ENCODE assay signal across 38 cellular contexts in the genomic region with DNA sequence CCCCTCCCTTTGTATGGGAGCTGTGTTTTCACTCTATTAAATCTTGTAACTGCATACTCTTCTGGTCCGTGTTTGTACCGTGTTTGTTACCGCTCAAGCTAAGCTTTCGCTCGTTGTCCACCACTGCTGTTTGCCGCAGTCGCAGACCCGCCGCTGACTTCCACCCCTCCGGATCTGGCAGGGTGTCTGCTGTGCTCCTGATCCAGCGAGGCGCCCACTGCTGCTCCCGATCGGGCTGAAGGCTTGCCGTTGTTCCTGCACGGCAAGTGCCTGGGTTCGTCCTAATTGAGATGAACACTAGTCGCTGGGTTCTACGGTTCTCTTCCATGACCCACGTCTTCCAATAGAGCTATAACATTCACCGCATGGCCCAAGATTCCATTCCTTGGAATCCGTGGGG.
"Had no signal": no experiment of that assay in that cellular context is flagged by ENCODE, and none has a peak within 500 bp of the region (broad histone marks: within the 10 kb centered on the region; RNA-seq: fewer than 3 reads in every experiment).

No MANE protein-coding gene starts in this region.

- H3K36me3 ChIP-seq: adrenal gland, ascending aorta, brain microvascular endothelial cell, breast epithelium, cardiac muscle cell had no signal

- H3K4me1 Mint-ChIP-seq: activated naive CD4-positive, alpha-beta T cell treated with anti-CD3 and anti-CD28 coated beads, Interleukin-2, amount 50 U/mL, for 24 hours; activated naive CD8-positive, alpha-beta T cell treated with anti-CD3 and anti-CD28 coated beads for 36 hours; activated naive CD8-positive, alpha-beta T cell treated with anti-CD3 and anti-CD28 coated beads, Interleukin-2, amount 50 U/mL, for 24 hours; activated T-helper 17 cell treated with anti-CD3 and anti-CD28 coated beads, Interleukin-2, amount 50 U/mL, for 72 hours; brain; central memory CD8-positive, alpha-beta T cell had no signal

- H3K27ac ChIP-seq: adrenal gland, ascending aorta, body of pancreas, brain microvascular endothelial cell, breast epithelium, cardiac muscle cell had no signal

- H3K9me3 ChIP-seq: adrenal gland, ascending aorta, body of pancreas, breast epithelium had no signal

- DNase-seq: activated effector memory CD4-positive, alpha-beta T cell treated with anti-CD3 and anti-CD28 coated beads, Interleukin-2, amount 50 U/mL, for 16 hours; activated effector memory CD4-positive, alpha-beta T cell treated with Interleukin-2 at 50 U/mL for 16 hours; activated gamma-delta T cell; activated gamma-delta T cell treated with Interleukin-2 at 50 U/mL for 16 hours; activated naive CD4-positive, alpha-beta T cell; activated naive CD4-positive, alpha-beta T cell treated with anti-CD3 and anti-CD28 coated beads for 36 hours; activated naive CD4-positive, alpha-beta T cell treated with anti-CD3 and anti-CD28 coated beads, Interleukin-2, amount 10 ng/mL, durations not matched to agents 7 days and 5 days; activated naive CD4-positive, alpha-beta T cell treated with anti-CD3 and anti-CD28 coated beads, Interleukin-2, amount 50 U/mL, for 16 hours; activated naive CD4-positive, alpha-beta T cell treated with Interleukin-2 at 50 U/mL for 16 hours; activated naive CD8-positive, alpha-beta T cell treated with anti-CD3 and anti-CD28 coated beads for 36 hours; activated naive CD8-positive, alpha-beta T cell treated with anti-CD3 and anti-CD28 coated beads, Interleukin-2, amount 10 ng/mL, durations not matched to agents 7 days and 5 days; activated naive CD8-positive, alpha-beta T cell treated with anti-CD3 and anti-CD28 coated beads, Interleukin-2, amount 50 U/mL, for 24 hours; activated T-cell treated with anti-CD3 and anti-CD28 coated beads for 4 hours; activated T-cell treated with anti-CD3 and anti-CD28 coated beads, Interleukin-2, amount 50 U/mL, for 1 hour; activated T-cell treated with anti-CD3 and anti-CD28 coated beads, Interleukin-2, amount 50 U/mL, for 24 hours; activated T-cell treated with anti-CD3 and anti-CD28 coated beads, Interleukin-2, amount 50 U/mL, for 4 hours; activated T-cell treated with anti-CD3 and anti-CD28 coated beads, Interleukin-2, amount 50 U/mL, for 48 hours; activated T-cell treated with anti-CD3 and anti-CD28 coated beads, Interleukin-2, amount 50 U/mL, for 72 hours; adrenal gland; amniotic stem cell; amygdala; anterior cingulate cortex; aorta; body of pancreas; brain microvascular endothelial cell; central memory CD4-positive, alpha-beta T cell; cerebellar nuclear complex had no signal

- H3K9me3 Mint-ChIP-seq: activated naive CD4-positive, alpha-beta T cell treated with anti-CD3 and anti-CD28 coated beads for 36 hours; activated naive CD4-positive, alpha-beta T cell treated with anti-CD3 and anti-CD28 coated beads, Interleukin-2, amount 10 ng/mL, durations not matched to agents 7 days and 5 days; activated naive CD4-positive, alpha-beta T cell treated with anti-CD3 and anti-CD28 coated beads, Interleukin-2, amount 50 U/mL, for 24 hours; activated naive CD4-positive, alpha-beta T cell treated with anti-CD3 and anti-CD28 coated beads, Interleukin-2, amount 50 U/mL, for 72 hours; activated naive CD8-positive, alpha-beta T cell treated with anti-CD3 and anti-CD28 coated beads for 36 hours; activated naive CD8-positive, alpha-beta T cell treated with anti-CD3 and anti-CD28 coated beads, Interleukin-2, amount 10 ng/mL, durations not matched to agents 7 days and 5 days; activated naive CD8-positive, alpha-beta T cell treated with anti-CD3 and anti-CD28 coated beads, Interleukin-2, amount 50 U/mL, for 24 hours; activated T-cell treated with anti-CD3 and anti-CD28 coated beads, Interleukin-2, amount 50 U/mL, for 24 hours; activated T-cell treated with anti-CD3 and anti-CD28 coated beads, Interleukin-2, amount 50 U/mL, for 4 hours; activated T-cell treated with anti-CD3 and anti-CD28 coated beads, Interleukin-2, amount 50 U/mL, for 72 hours; activated T-helper 1 cell treated with anti-CD3 and anti-CD28 coated beads, Interleukin-12 subunit alpha, Interleukin-12 subunit beta, Interleukin-2, Interleukin-4 antibody, amounts not matched to agents 30 ng/mL and 10 ng/mL and 1 ng/mL, durations not matched to agents 14 hours and 24 hours and 36 hours; activated T-helper 17 cell treated with anti-CD3 and anti-CD28 coated beads, Interleukin-2, amount 50 U/mL, for 72 hours; activated T-helper 2 cell treated with anti-CD3 and anti-CD28 coated beads, Interferon-gamma antibody, Interleukin-2, Interleukin-4, amounts not matched to agents 10 μg/mL and 5 μg/mL and 100 μg/mL, durations not matched to agents 14 hours and 24 hours and 36 hours; central memory CD8-positive, alpha-beta T cell had no signal

- H3K27me3 Mint-ChIP-seq: activated naive CD4-positive, alpha-beta T cell treated with anti-CD3 and anti-CD28 coated beads, Interleukin-2, amount 10 ng/mL, durations not matched to agents 7 days and 5 days; activated naive CD4-positive, alpha-beta T cell treated with anti-CD3 and anti-CD28 coated beads, Interleukin-2, amount 50 U/mL, for 24 hours; activated naive CD8-positive, alpha-beta T cell; activated naive CD8-positive, alpha-beta T cell treated with anti-CD3 and anti-CD28 coated beads for 36 hours; activated naive CD8-positive, alpha-beta T cell treated with anti-CD3 and anti-CD28 coated beads, Interleukin-2, amount 10 ng/mL, durations not matched to agents 7 days and 5 days; activated naive CD8-positive, alpha-beta T cell treated with anti-CD3 and anti-CD28 coated beads, Interleukin-2, amount 50 U/mL, for 24 hours; activated T-cell treated with anti-CD3 and anti-CD28 coated beads, Interleukin-2, amount 50 U/mL, for 24 hours; activated T-helper 17 cell treated with anti-CD3 and anti-CD28 coated beads, Interleukin-2, amount 50 U/mL, for 72 hours; central memory CD8-positive, alpha-beta T cell had no signal

- ATAC-seq: activated naive CD4-positive, alpha-beta T cell treated with anti-CD3 and anti-CD28 coated beads, Interleukin-2, amount 50 U/mL, for 72 hours; activated naive CD8-positive, alpha-beta T cell treated with anti-CD3 and anti-CD28 coated beads, Interleukin-2, amount 50 U/mL, for 24 hours; activated T-cell treated with anti-CD3 and anti-CD28 coated beads, Interleukin-2, amount 50 U/mL, for 4 hours; activated T-cell treated with anti-CD3 and anti-CD28 coated beads, Interleukin-2, amount 50 U/mL, for 72 hours; activated T-helper 17 cell treated with anti-CD3 and anti-CD28 coated beads, Interleukin-2, amount 50 U/mL, for 72 hours; body of pancreas had no signal

- H3K36me3 Mint-ChIP-seq: activated naive CD4-positive, alpha-beta T cell treated with anti-CD3 and anti-CD28 coated beads, Interleukin-2, amount 10 ng/mL, durations not matched to agents 7 days and 5 days; activated naive CD4-positive, alpha-beta T cell treated with anti-CD3 and anti-CD28 coated beads, Interleukin-2, amount 50 U/mL, for 24 hours; activated naive CD4-positive, alpha-beta T cell treated with anti-CD3 and anti-CD28 coated beads, Interleukin-2, amount 50 U/mL, for 72 hours; activated naive CD8-positive, alpha-beta T cell; activated naive CD8-positive, alpha-beta T cell treated with anti-CD3 and anti-CD28 coated beads for 36 hours; activated naive CD8-positive, alpha-beta T cell treated with anti-CD3 and anti-CD28 coated beads, Interleukin-2, amount 10 ng/mL, durations not matched to agents 7 days and 5 days; brain had no signal

- H3K4me3 Mint-ChIP-seq: activated naive CD4-positive, alpha-beta T cell treated with anti-CD3 and anti-CD28 coated beads for 36 hours; activated naive CD4-positive, alpha-beta T cell treated with anti-CD3 and anti-CD28 coated beads, Interleukin-2, amount 10 ng/mL, durations not matched to agents 7 days and 5 days; activated naive CD4-positive, alpha-beta T cell treated with anti-CD3 and anti-CD28 coated beads, Interleukin-2, amount 50 U/mL, for 24 hours; activated naive CD8-positive, alpha-beta T cell; activated naive CD8-positive, alpha-beta T cell treated with anti-CD3 and anti-CD28 coated beads for 36 hours; activated naive CD8-positive, alpha-beta T cell treated with anti-CD3 and anti-CD28 coated beads, Interleukin-2, amount 10 ng/mL, durations not matched to agents 7 days and 5 days; activated naive CD8-positive, alpha-beta T cell treated with anti-CD3 and anti-CD28 coated beads, Interleukin-2, amount 50 U/mL, for 24 hours; activated T-cell treated with anti-CD3 and anti-CD28 coated beads, Interleukin-2, amount 50 U/mL, for 24 hours; activated T-cell treated with anti-CD3 and anti-CD28 coated beads, Interleukin-2, amount 50 U/mL, for 4 hours; activated T-cell treated with anti-CD3 and anti-CD28 coated beads, Interleukin-2, amount 50 U/mL, for 72 hours; activated T-helper 1 cell treated with anti-CD3 and anti-CD28 coated beads, Interleukin-12 subunit alpha, Interleukin-12 subunit beta, Interleukin-2, Interleukin-4 antibody, amounts not matched to agents 30 ng/mL and 10 ng/mL and 1 ng/mL, durations not matched to agents 14 hours and 24 hours and 36 hours; activated T-helper 17 cell treated with anti-CD3 and anti-CD28 coated beads, Interleukin-2, amount 50 U/mL, for 72 hours; brain; central memory CD8-positive, alpha-beta T cell had no signal

- H3K27ac Mint-ChIP-seq: activated naive CD4-positive, alpha-beta T cell treated with anti-CD3 and anti-CD28 coated beads for 36 hours; activated naive CD4-positive, alpha-beta T cell treated with anti-CD3 and anti-CD28 coated beads, Interleukin-2, amount 10 ng/mL, durations not matched to agents 7 days and 5 days; activated naive CD4-positive, alpha-beta T cell treated with anti-CD3 and anti-CD28 coated beads, Interleukin-2, amount 50 U/mL, for 24 hours; activated naive CD8-positive, alpha-beta T cell; activated naive CD8-positive, alpha-beta T cell treated with anti-CD3 and anti-CD28 coated beads for 36 hours; activated naive CD8-positive, alpha-beta T cell treated with anti-CD3 and anti-CD28 coated beads, Interleukin-2, amount 10 ng/mL, durations not matched to agents 7 days and 5 days; activated naive CD8-positive, alpha-beta T cell treated with anti-CD3 and anti-CD28 coated beads, Interleukin-2, amount 50 U/mL, for 24 hours; activated T-cell treated with anti-CD3 and anti-CD28 coated beads, Interleukin-2, amount 50 U/mL, for 24 hours; activated T-cell treated with anti-CD3 and anti-CD28 coated beads, Interleukin-2, amount 50 U/mL, for 72 hours; activated T-helper 1 cell treated with anti-CD3 and anti-CD28 coated beads, Interleukin-12 subunit alpha, Interleukin-12 subunit beta, Interleukin-2, Interleukin-4 antibody, amounts not matched to agents 30 ng/mL and 10 ng/mL and 1 ng/mL, durations not matched to agents 14 hours and 24 hours and 36 hours; activated T-helper 17 cell treated with anti-CD3 and anti-CD28 coated beads, Interleukin-2, amount 50 U/mL, for 72 hours; activated T-helper 2 cell treated with anti-CD3 and anti-CD28 coated beads, Interferon-gamma antibody, Interleukin-2, Interleukin-4, amounts not matched to agents 10 μg/mL and 5 μg/mL and 100 μg/mL, durations not matched to agents 14 hours and 24 hours and 36 hours had no signal

- H3K4me1 ChIP-seq: ascending aorta, body of pancreas, breast epithelium had no signal

- H3K27me3 ChIP-seq: adrenal gland, ascending aorta, body of pancreas, brain microvascular endothelial cell, breast epithelium, cardiac muscle cell had no signal

- H3K4me3 ChIP-seq: adrenal gland, ascending aorta, body of pancreas, breast epithelium, cardiac muscle cell had no signal
